Comparison of ENCODE assay signal across 18 cellular contexts in the genomic region with DNA sequence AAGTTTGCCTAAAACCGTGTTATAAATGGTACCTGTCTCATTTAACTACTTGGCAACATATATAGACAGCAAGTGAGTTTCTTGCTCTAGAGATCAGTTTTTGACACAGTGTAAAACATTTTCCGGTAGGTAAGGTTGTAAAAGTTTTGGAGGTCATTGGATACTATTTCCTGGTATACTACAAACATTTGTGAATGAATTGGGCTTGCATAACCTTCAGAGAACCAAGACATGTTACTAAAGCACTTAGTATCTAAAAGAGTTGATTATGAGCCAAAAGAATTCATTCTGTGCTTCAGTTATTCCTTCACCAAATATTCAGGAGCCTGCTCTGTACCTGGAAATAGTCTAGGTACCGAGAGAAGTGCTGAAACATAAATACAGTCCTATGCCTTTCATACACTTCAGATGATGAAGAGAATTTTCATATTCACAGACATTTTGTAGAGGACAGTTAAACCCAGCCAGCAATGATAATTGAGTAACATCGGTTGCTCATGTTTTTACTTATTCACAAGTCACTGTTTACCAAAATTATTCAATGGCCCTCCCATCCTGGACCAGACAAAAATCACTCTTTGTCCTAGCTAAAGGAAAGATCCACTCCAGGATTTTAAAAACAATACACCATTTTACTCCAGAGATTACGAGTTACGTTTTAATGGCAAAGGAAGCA.
"Had no signal": no experiment of that assay in that cellular context is flagged by ENCODE, and none has a peak within 500 bp of the region (broad histone marks: within the 10 kb centered on the region; RNA-seq: fewer than 3 reads in every experiment).

No MANE protein-coding gene starts in this region.

- H3K9me3 Mint-ChIP-seq: activated B cell treated with CpG ODN at 0.5 μM for 24 hours; activated CD4-positive, alpha-beta memory T cell treated with anti-CD3 and anti-CD28 coated beads, Interleukin-2, amount 10 ng/mL, durations not matched to agents 7 days and 5 days; natural killer cell; stimulated activated memory B cell treated with anti-CD40 and anti-IgM and Interleukin-4, amounts not matched to agents 10 μg/mL and 1 μg/mL and 100 μg/mL, for 72 hours; T-helper 2 cell treated with Interferon-gamma antibody and Interleukin-4, amounts not matched to agents 5 μg/mL and 100 μg/mL, for 36 hours; type B pancreatic cell had no signal

- H3K36me3 ChIP-seq: heart left ventricle had no signal

- DNase-seq: activated B cell treated with CpG ODN at 0.5 μM for 24 hours; activated CD4-positive, alpha-beta memory T cell treated with anti-CD3 and anti-CD28 coated beads, Interleukin-2, amount 10 ng/mL, durations not matched to agents 7 days and 5 days; activated CD4-positive, alpha-beta T cell treated with anti-CD3 and anti-CD28 coated beads for 4 hours; activated CD8-positive, alpha-beta memory T cell treated with anti-CD3 and anti-CD28 coated beads, Interleukin-2, amount 10 ng/mL, durations not matched to agents 7 days and 5 days; activated naive CD8-positive, alpha-beta T cell treated with anti-CD3 and anti-CD28 coated beads, Interleukin-2, amount 10 ng/mL, durations not matched to agents 7 days and 5 days; amygdala; central memory CD4-positive, alpha-beta T cell; endodermal cell; mesendoderm; natural killer cell; nucleus accumbens; SK-N-SH; stimulated activated CD4-positive, alpha-beta T cell treated with anti-CD3 and anti-CD28 coated beads, Interleukin-4, amount 100 ng/mL, for 4 hours; testis had no signal

- H3K9me3 ChIP-seq: heart left ventricle, SK-N-SH, testis had no signal

- H3K4me2 ChIP-seq: SK-N-SH had no signal

- H3K27me3 ChIP-seq: heart left ventricle, testis had no signal

- H3K4me1 ChIP-seq: heart left ventricle, testis had no signal

- ATAC-seq: activated CD8-positive, alpha-beta memory T cell treated with anti-CD3 and anti-CD28 coated beads, Interleukin-2, amount 10 ng/mL, durations not matched to agents 7 days and 5 days; natural killer cell; stimulated activated memory B cell treated with anti-CD40 and anti-IgM and Interleukin-4, amounts not matched to agents 10 μg/mL and 1 μg/mL and 100 μg/mL, for 72 hours had no signal

- H3K9ac ChIP-seq: SK-N-SH had no signal

- H3K9me2 ChIP-seq: SK-N-SH had no signal

- H3K36me3 Mint-ChIP-seq: activated CD8-positive, alpha-beta memory T cell treated with anti-CD3 and anti-CD28 coated beads, Interleukin-2, amount 10 ng/mL, durations not matched to agents 7 days and 5 days; activated naive CD8-positive, alpha-beta T cell treated with anti-CD3 and anti-CD28 coated beads, Interleukin-2, amount 10 ng/mL, durations not matched to agents 7 days and 5 days; natural killer cell; stimulated activated memory B cell treated with anti-CD40 and anti-IgM and Interleukin-4, amounts not matched to agents 10 μg/mL and 1 μg/mL and 100 μg/mL, for 72 hours; type B pancreatic cell had no signal

- H3K27ac ChIP-seq: testis had no signal

- H3K27ac Mint-ChIP-seq: activated B cell treated with CpG ODN at 0.5 μM for 24 hours; activated CD4-positive, alpha-beta memory T cell treated with anti-CD3 and anti-CD28 coated beads, Interleukin-2, amount 10 ng/mL, durations not matched to agents 7 days and 5 days; activated CD8-positive, alpha-beta memory T cell treated with anti-CD3 and anti-CD28 coated beads, Interleukin-2, amount 10 ng/mL, durations not matched to agents 7 days and 5 days; activated naive CD8-positive, alpha-beta T cell treated with anti-CD3 and anti-CD28 coated beads, Interleukin-2, amount 10 ng/mL, durations not matched to agents 7 days and 5 days; endodermal cell; natural killer cell; stimulated activated memory B cell treated with anti-CD40 and anti-IgM and Interleukin-4, amounts not matched to agents 10 μg/mL and 1 μg/mL and 100 μg/mL, for 72 hours; T-helper 2 cell treated with Interferon-gamma antibody and Interleukin-4, amounts not matched to agents 5 μg/mL and 100 μg/mL, for 36 hours; type B pancreatic cell had no signal

- H3K4me3 ChIP-seq: heart left ventricle, testis had no signal
